In the genomic region with DNA sequence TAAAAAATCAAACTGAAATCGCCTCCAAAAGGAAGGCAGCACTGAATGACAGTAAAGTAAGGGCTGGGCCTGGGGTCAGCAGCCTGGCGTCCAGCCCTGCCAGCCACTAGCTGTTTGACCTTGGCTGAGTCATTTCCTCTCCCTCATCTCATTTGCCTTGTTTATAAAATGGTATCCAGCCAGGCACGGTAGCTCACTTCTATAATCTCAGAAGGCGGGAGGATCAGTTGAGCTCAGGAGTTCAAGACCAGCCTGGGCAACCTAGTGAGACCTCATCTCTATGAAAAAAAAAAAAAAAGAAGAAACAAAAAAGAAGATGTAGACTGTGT, we compare ENCODE assay signal across 1 cellular context.
TF ChIP-seq lines count a peak whose summit lies in the region.

No MANE protein-coding gene starts in this region.

TF ChIP-seq in HepG2, 621 proteins besides CTCF, POLR2A, EP300 and RAD21:
- TF ChIP-seq FOXA1 (IDR thresholded peaks at IDR 0.05) (no peak), FOXA1 (CRISPR knock-in tag; IDR thresholded peaks at IDR 0.05) (peak; percentile 38; the same call in 1 of the 2 replicates), FOXJ3 (CRISPR knock-in tag; IDR thresholded peaks at IDR 0.05; ENCODE audit: borderline replicate concordance) (0 out of 2 replicates have a peak, but pooled peaks have one; percentile 26), ZMYM3 (CRISPR knock-in tag; IDR thresholded peaks at IDR 0.05) (peak; percentile 59; the same call in 1 of the 2 replicates), RBM39 (IDR thresholded peaks at IDR 0.05; ENCODE audit: low read depth, low read length, poor library complexity, severe bottlenecking) (no peak), FOSL1 (CRISPR knock-in tag; IDR thresholded peaks at IDR 0.05; ENCODE audit: borderline replicate concordance) (peak; percentile 73), RARA (CRISPR knock-in tag; IDR thresholded peaks at IDR 0.05) (0 out of 2 replicates have a peak, but pooled peaks have one; percentile 7), NR2F6 (IDR thresholded peaks at IDR 0.05) (0 out of 2 replicates have a peak, but pooled peaks have one; percentile 10), NR2F6 (CRISPR knock-in tag; IDR thresholded peaks at IDR 0.05) (0 out of 2 replicates have a peak, but pooled peaks have one; percentile 11), FOSL2 (CRISPR knock-in tag; IDR thresholded peaks at IDR 0.05) (peak; percentile 91), HDAC2 (CRISPR knock-in tag; IDR thresholded peaks at IDR 0.05) (peak; percentile 18; the same call in 1 of the 2 replicates), ZFX (CRISPR knock-in tag; IDR thresholded peaks at IDR 0.05; ENCODE audit: low read depth) (no peak), TP53 (CRISPR knock-in tag; conservative IDR thresholded peaks at IDR 0.05) (0 out of 2 replicates have a peak, but pooled peaks have one; percentile 33), ETV5 (CRISPR knock-in tag; IDR thresholded peaks at IDR 0.05; ENCODE audit: borderline replicate concordance) (peak; percentile 62; the same call in 1 of the 2 replicates), TFAP4 (IDR thresholded peaks at IDR 0.05; ENCODE audit: borderline replicate concordance, low read depth) (no peak)
- TF ChIP-seq, protein P1, sequence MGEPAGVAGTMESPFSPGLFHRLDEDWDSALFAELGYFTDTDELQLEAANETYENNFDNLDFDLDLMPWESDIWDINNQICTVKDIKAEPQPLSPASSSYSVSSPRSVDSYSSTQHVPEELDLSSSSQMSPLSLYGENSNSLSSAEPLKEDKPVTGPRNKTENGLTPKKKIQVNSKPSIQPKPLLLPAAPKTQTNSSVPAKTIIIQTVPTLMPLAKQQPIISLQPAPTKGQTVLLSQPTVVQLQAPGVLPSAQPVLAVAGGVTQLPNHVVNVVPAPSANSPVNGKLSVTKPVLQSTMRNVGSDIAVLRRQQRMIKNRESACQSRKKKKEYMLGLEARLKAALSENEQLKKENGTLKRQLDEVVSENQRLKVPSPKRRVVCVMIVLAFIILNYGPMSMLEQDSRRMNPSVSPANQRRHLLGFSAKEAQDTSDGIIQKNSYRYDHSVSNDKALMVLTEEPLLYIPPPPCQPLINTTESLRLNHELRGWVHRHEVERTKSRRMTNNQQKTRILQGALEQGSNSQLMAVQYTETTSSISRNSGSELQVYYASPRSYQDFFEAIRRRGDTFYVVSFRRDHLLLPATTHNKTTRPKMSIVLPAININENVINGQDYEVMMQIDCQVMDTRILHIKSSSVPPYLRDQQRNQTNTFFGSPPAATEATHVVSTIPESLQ (CRISPR knock-in tag; conservative IDR thresholded peaks at IDR 0.05): no peak
- TF ChIP-seq, protein P2, sequence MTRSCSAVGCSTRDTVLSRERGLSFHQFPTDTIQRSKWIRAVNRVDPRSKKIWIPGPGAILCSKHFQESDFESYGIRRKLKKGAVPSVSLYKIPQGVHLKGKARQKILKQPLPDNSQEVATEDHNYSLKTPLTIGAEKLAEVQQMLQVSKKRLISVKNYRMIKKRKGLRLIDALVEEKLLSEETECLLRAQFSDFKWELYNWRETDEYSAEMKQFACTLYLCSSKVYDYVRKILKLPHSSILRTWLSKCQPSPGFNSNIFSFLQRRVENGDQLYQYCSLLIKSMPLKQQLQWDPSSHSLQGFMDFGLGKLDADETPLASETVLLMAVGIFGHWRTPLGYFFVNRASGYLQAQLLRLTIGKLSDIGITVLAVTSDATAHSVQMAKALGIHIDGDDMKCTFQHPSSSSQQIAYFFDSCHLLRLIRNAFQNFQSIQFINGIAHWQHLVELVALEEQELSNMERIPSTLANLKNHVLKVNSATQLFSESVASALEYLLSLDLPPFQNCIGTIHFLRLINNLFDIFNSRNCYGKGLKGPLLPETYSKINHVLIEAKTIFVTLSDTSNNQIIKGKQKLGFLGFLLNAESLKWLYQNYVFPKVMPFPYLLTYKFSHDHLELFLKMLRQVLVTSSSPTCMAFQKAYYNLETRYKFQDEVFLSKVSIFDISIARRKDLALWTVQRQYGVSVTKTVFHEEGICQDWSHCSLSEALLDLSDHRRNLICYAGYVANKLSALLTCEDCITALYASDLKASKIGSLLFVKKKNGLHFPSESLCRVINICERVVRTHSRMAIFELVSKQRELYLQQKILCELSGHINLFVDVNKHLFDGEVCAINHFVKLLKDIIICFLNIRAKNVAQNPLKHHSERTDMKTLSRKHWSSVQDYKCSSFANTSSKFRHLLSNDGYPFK (CRISPR knock-in tag; IDR thresholded peaks at IDR 0.05; ENCODE audit: borderline replicate concordance): peak; percentile 69
